Comparison of ENCODE assay signal across 8 cellular contexts in the genomic region with DNA sequence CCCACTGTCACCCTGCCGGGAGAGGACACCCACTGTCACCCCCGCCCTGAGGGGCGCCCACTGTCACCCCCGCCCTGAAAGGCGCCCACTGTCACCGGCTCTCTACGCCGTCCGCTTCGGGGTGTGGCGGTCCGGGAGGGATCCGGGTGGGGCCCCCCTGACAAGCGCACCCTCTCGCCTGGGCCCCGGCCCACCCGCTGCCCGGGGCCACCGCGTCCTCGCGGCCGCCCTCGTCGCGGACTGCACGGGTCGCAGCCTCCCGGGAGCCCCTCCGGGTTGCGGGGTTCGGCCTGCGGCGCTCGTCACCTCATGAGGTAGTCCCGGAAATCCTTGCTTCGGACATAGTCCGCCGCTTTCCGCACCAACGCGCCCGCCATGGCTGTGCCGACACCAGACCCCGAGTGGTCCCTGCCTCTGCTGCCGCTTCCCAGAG. TPM values are rescaled to one million over a fixed set of nuclear protein-coding genes. Genes with fewer than 3 reads are reported as not detected.
DNase-seq lines count a peak whose midpoint lies in the region; ATAC-seq and TF ChIP-seq lines count a peak whose summit lies in the region.

No MANE protein-coding gene starts in this region.

- peaks cover 5% of the 10 kb centered on the region for H3K36me3 Mint-ChIP-seq in Caco-2 (ENCODE audit: insufficient read depth, unreplicated experiment)

- H3F3A ChIP-seq in SU-DHL-6 (ENCODE audit: insufficient read depth): no peaks in the 10 kb centered on the region; the same call in 1 of the 2 replicates

- H3K27me3 ChIP-seq in Caco-2 (replicated peaks; ENCODE audit: control insufficient read depth, insufficient read depth, low read length) (no peaks in the 10 kb centered on the region), H7 (ENCODE audit: control insufficient read depth, insufficient read depth, low read length) (no peaks in the 10 kb centered on the region; the same call in 1 of the 2 replicates), SU-DHL-6 (ENCODE audit: low read length) (no peaks in the 10 kb centered on the region), psoas muscle (ENCODE audit: insufficient read depth in 3 of 3, low read length in 2 of 3) (no peaks in the 10 kb centered on the region)

- H3K36me3 ChIP-seq in Caco-2 (ENCODE audit: control insufficient read depth, insufficient read depth, low read length) (no peaks in the 10 kb centered on the region; the same call in 1 of the 2 replicates), H7 (replicated peaks; ENCODE audit: control insufficient read depth, insufficient read depth, low read length) (no peaks in the 10 kb centered on the region), SU-DHL-6 (ENCODE audit: low read length) (no peaks in the 10 kb centered on the region), psoas muscle (ENCODE audit: insufficient read depth in 1 of 2, low read depth in 1 of 2) (no peaks in the 10 kb centered on the region)

- no TSS peak for BruUV-seq in Caco-2 (replicated peaks; lab: Mats Ljungman, UMichigan)

- H3K27me3 Mint-ChIP-seq in Caco-2 (ENCODE audit: insufficient read depth, unreplicated experiment): no peaks in the 10 kb centered on the region

- H3K4me2 ChIP-seq in SU-DHL-6 (ENCODE audit: low read depth, low read length, poor library complexity, severe bottlenecking): peak overlapping the region; percentile 81

- CTCF ChIA-PET in Caco-2 (lab: Charles Lee): no interaction called here

- peak overlapping the region; percentile 76 for H3K4me3 Mint-ChIP-seq in Caco-2 (ENCODE audit: unreplicated experiment)

- ATAC-seq in psoas muscle: peak; percentile 20 to 54 (median 27)

- TF ChIP-seq CTCF in Caco-2 (IDR thresholded peaks at IDR 0.05; ENCODE audit: insufficient read depth in 1 of 2, low read depth in 1 of 2, low read length in 1 of 2, severe bottlenecking in 1 of 2, unreplicated experiment in 1 of 2) (no peak), SU-DHL-6 (IDR thresholded peaks at IDR 0.05; ENCODE audit: insufficient read depth, low read length, poor library complexity, severe bottlenecking) (no peak), fibroblast of the aortic adventitia (IDR thresholded peaks at IDR 0.05; ENCODE audit: insufficient read depth, low read length) (no peak), psoas muscle (IDR thresholded peaks at IDR 0.05) (no peak)

- no peaks in the 10 kb centered on the region for H3K79me2 ChIP-seq in SU-DHL-6 (ENCODE audit: insufficient read depth, low read length)

- no peaks in the 10 kb centered on the region for H3K9me3 Mint-ChIP-seq in Caco-2 (ENCODE audit: unreplicated experiment)

- peaks cover 7% of the 10 kb centered on the region for H3K4me1 Mint-ChIP-seq in Caco-2 (ENCODE audit: low read depth, unreplicated experiment)

- H4K20me1 ChIP-seq in SU-DHL-6 (ENCODE audit: low read depth, low read length): no peaks in the 10 kb centered on the region

- H3K9me3 ChIP-seq in Caco-2 (no peaks in the 10 kb centered on the region), SU-DHL-6 (ENCODE audit: insufficient read depth, low read length) (no peaks in the 10 kb centered on the region), psoas muscle (no peaks in the 10 kb centered on the region)

- peak overlapping the region; percentile 76 for H3K9ac ChIP-seq in SU-DHL-6 (ENCODE audit: low read length)

- H3K4me3 ChIP-seq in Caco-2 (ENCODE audit: low read depth, low read length) (peak overlapping the region; percentile 86), H7 (ENCODE audit: insufficient read depth, low read depth, low read length) (peak overlapping the region; percentile 76), SU-DHL-6 (ENCODE audit: insufficient read depth, low read length, poor library complexity, severe bottlenecking) (peak overlapping the region; percentile 96), fibroblast of the aortic adventitia (ENCODE audit: low read depth, low read length) (peak overlapping the region; percentile 97), psoas muscle (peak overlapping the region; percentile 92)

- peaks cover 15% of the 10 kb centered on the region for H3K4me1 ChIP-seq in Caco-2
- H3K4me1 ChIP-seq in psoas muscle: peaks cover 29% of the 10 kb centered on the region

- POLR2A ChIA-PET in Caco-2 (lab: Charles Lee): no interaction called here

- H2AFZ ChIP-seq in SU-DHL-6 (ENCODE audit: low read depth, low read length, severe bottlenecking): peak overlapping the region; percentile 94

- H3K27ac ChIP-seq in SU-DHL-6 (ENCODE audit: low read depth, low read length) (peak overlapping the region; percentile 57), psoas muscle (peak overlapping the region; percentile 94)

- WGBS in psoas muscle, 3 donors: 0 to 1% (median 1%) methylated on average over 23 to 46 of the region's 46 CpGs

- no peaks in the 10 kb centered on the region for H3K9me2 ChIP-seq in SU-DHL-6 (replicated peaks; ENCODE audit: insufficient read depth, low read length)

- H3K27ac Mint-ChIP-seq in Caco-2 (ENCODE audit: unreplicated experiment): no peak overlapping the region

- DNase-seq in Caco-2: no peak
- DNase-seq in H7: no peak
- no peak for DNase-seq in fibroblast of the aortic adventitia (ENCODE audit: low read depth)
- no peak for DNase-seq in psoas muscle
- DNase-seq in AML-193 (lab: John Stamatoyannopoulos, UW): no peak
- no peak for DNase-seq in activated CD8-positive, alpha-beta memory T cell treated with anti-CD3 and anti-CD28 coated beads, Interleukin-2, amount 50 U/mL, for 4 hours
- no peak for DNase-seq in glomerular visceral epithelial cell (ENCODE audit: extremely low spot score)

- intact Hi-C loops in Caco-2 (cut with micrococcal nuclease; ENCODE audit: unreplicated experiment) (loop anchor here (1.0 to 10.0 kb wide), 3 partner anchors 69 to 612 kb away; a partner anchor contains a TSS), psoas muscle (cut with DNase I) (loop anchor here (5.0 kb wide), 1 partner anchor 40 kb away; a partner anchor contains a TSS)

RNA-seq across cellular contexts. Expression of a gene that starts 0.2 kb away (rescaled TPM):
- 19.7 and 20.4 TPM in 2 replicates for total RNA-seq in Caco-2 (2022)
- total RNA-seq in H7 (2014; rRNA removed; shearing (Covaris generic)): 6.8 and 15.2 TPM in 2 replicates
- total RNA-seq in fibroblast of the aortic adventitia (ENCODE audit: low replicate concordance): 11.8 and 33.8 TPM in 2 replicates
- total RNA-seq in psoas muscle: 100 to 1,000 TPM in 2 of 4 donors, 10 to 100 TPM in 2; 76.2 to 153 (median 108) TPM
- 100 to 1,000 TPM; 128 to 193 (median 172) TPM for polyA plus RNA-seq in psoas muscle

RNA-seq across cellular contexts. Expression of a gene that starts 40.2 kb away (rescaled TPM):
- 44.3 and 48.1 TPM in 2 replicates for total RNA-seq in Caco-2 (2022)
- 50.1 and 58.0 TPM in 2 replicates for total RNA-seq in H7 (2014; rRNA removed; shearing (Covaris generic))
- total RNA-seq in fibroblast of the aortic adventitia (ENCODE audit: low replicate concordance): 10.8 and 37.7 TPM in 2 replicates
- total RNA-seq in psoas muscle: 10 to 100 TPM; 11.6 to 16.4 (median 14.2) TPM
- 10 to 100 TPM; 17.6 to 54.9 (median 30.4) TPM for polyA plus RNA-seq in psoas muscle
